In genomic region chr9:125190371-125190801, GRCh38 we compare ENCODE assay signal across 8 cellular contexts. TPM values are rescaled to one million over a fixed set of nuclear protein-coding genes. Genes with fewer than 3 reads are reported as not detected.
A peak's percentile ranks its signal among the peaks of the same experiment; 100 is the strongest.
DNase-seq lines count a peak whose midpoint lies in the region; TF ChIP-seq lines count a peak whose summit lies in the region.

No MANE protein-coding gene starts in this region.

- H3K4me1 ChIP-seq in fibroblast of lung (ENCODE audit: control insufficient read depth, extremely low read depth, insufficient read depth, low read length), result no peaks in the 10 kb centered on the region
- H3K4me1 ChIP-seq in prostate gland (replicated peaks), result no peaks in the 10 kb centered on the region

- H3K27me3 Mint-ChIP-seq in activated CD4-positive, alpha-beta memory T cell treated with anti-CD3 and anti-CD28 coated beads for 36 hours, result no peaks in the 10 kb centered on the region

- no peak for TF ChIP-seq CTCF in fibroblast of lung (conservative IDR thresholded peaks at IDR 0.05 in 1 of 2, IDR thresholded peaks at IDR 0.05 in 1 of 2; ENCODE audit: low read depth in 1 of 2, low read length in 2 of 2)
- no peak for TF ChIP-seq CTCF in prostate gland (IDR thresholded peaks at IDR 0.05)

- 50% methylated on average over 13 of the region's 13 CpGs for WGBS in prostate gland

- H3K9me3 Mint-ChIP-seq in activated CD4-positive, alpha-beta memory T cell treated with anti-CD3 and anti-CD28 coated beads for 36 hours, result no peaks in the 10 kb centered on the region

- peaks cover 58% of the 10 kb centered on the region for H3K4me1 Mint-ChIP-seq in activated CD4-positive, alpha-beta memory T cell treated with anti-CD3 and anti-CD28 coated beads for 36 hours (ENCODE audit: low read depth)

- CTCF ChIA-PET in activated CD4-positive, alpha-beta memory T cell treated with anti-CD3 and anti-CD28 coated beads for 36 hours (lab: Charles Lee), result interaction anchor here (0.8 to 1.4 kb wide), 4 partner anchors 9 to 71 kb away, joined by 3 to 4 read pairs (median 4); partner anchors contain the start of genes GAPVD1 and HSPA5

- POLR2A ChIA-PET in activated CD4-positive, alpha-beta memory T cell treated with anti-CD3 and anti-CD28 coated beads for 36 hours (lab: Charles Lee), result interaction anchor here (1.3 to 1.4 kb wide), 2 partner anchors 9 to 51 kb away, joined by 8 to 15 read pairs; partner anchors contain the start of genes HSPA5 and RABEPK

- H3K27me3 ChIP-seq in fibroblast of lung (ENCODE audit: control insufficient read depth, insufficient read depth, low read length) (no peaks in the 10 kb centered on the region), prostate gland (replicated peaks; ENCODE audit: insufficient read depth) (no peaks in the 10 kb centered on the region)

- H3K36me3 ChIP-seq in fibroblast of lung (ENCODE audit: control insufficient read depth, insufficient read depth, low read length) (no peaks in the 10 kb centered on the region), prostate gland (no peaks in the 10 kb centered on the region)

- no peaks in the 10 kb centered on the region for H3K9me3 ChIP-seq in fibroblast of lung (ENCODE audit: control insufficient read depth, insufficient read depth, low read depth, low read length)
- no peaks in the 10 kb centered on the region for H3K9me3 ChIP-seq in prostate gland

- H3K79me2 ChIP-seq in fibroblast of lung (ENCODE audit: control insufficient read depth, insufficient read depth, low read length), result peaks cover 41% of the 10 kb centered on the region

- peak overlapping the region; percentile 95 for H3K27ac Mint-ChIP-seq in activated CD4-positive, alpha-beta memory T cell treated with anti-CD3 and anti-CD28 coated beads for 36 hours

- no peaks in the 10 kb centered on the region for H3K36me3 Mint-ChIP-seq in activated CD4-positive, alpha-beta memory T cell treated with anti-CD3 and anti-CD28 coated beads for 36 hours

- H3K4me2 ChIP-seq in fibroblast of lung (ENCODE audit: extremely low read depth, insufficient read depth, low read length), result peak overlapping the region; percentile 78

- peak overlapping the region; percentile 97 for H3K4me3 Mint-ChIP-seq in activated CD4-positive, alpha-beta memory T cell treated with anti-CD3 and anti-CD28 coated beads for 36 hours

- H3K9ac ChIP-seq in fibroblast of lung (ENCODE audit: insufficient read depth, low read length), result no peak overlapping the region

- H3K4me3 ChIP-seq in fibroblast of lung (replicated peaks in 1 of 4; ENCODE audit: control extremely low read depth in 1 of 4, insufficient read depth in 1 of 4, low read depth in 3 of 4, low read length in 4 of 4) (peak overlapping the region; percentile 73 to 99 (median 84)), prostate gland (peak overlapping the region; percentile 86 to 88)

- peak overlapping the region; percentile 85 for H2AFZ ChIP-seq in fibroblast of lung (ENCODE audit: low read length)

- intact Hi-C loops in activated CD4-positive, alpha-beta memory T cell treated with anti-CD3 and anti-CD28 coated beads for 36 hours (cut with micrococcal nuclease), result loop anchor here (5.0 kb wide), 1 partner anchor 418 kb away; the partner anchor contains the start of gene NR6A1
- intact Hi-C loops in prostate gland (cut with DNase I), result loop anchor here (5.0 kb wide), 1 partner anchor 248 kb away; the partner anchor contains the start of gene GOLGA1

- DNase-seq in activated T-cell treated with anti-CD3 and anti-CD28 coated beads, Interleukin-2, amount 50 U/mL, for 1 hour, result peak; percentile 32
- no peak for DNase-seq in activated T-cell treated with anti-CD3 and anti-CD28 coated beads for 4 hours
- peak; percentile 48 for DNase-seq in activated CD4-positive, alpha-beta memory T cell treated with anti-CD3 and anti-CD28 coated beads for 36 hours
- DNase-seq in fibroblast of lung (ENCODE audit: low read depth in 2 of 2), result peak in 1 of 2 donors; percentile 21
- DNase-seq in prostate gland (ENCODE audit: low spot score), result no peak
- no peak for DNase-seq in middle frontal gyrus (ENCODE audit: extremely low spot score, low spot score)
- DNase-seq in T1000 (lab: John Stamatoyannopoulos, UW), result no peak
- DNase-seq in SW480 (ENCODE audit: low spot score), result no peak

- no peak for TF ChIP-seq POLR2A in prostate gland (IDR thresholded peaks at IDR 0.05)

- H3K27ac ChIP-seq in fibroblast of lung (ENCODE audit: insufficient read depth, low read length) (peak overlapping the region; percentile 92), prostate gland (peak overlapping the region; percentile 82 to 85)

- no peaks in the 10 kb centered on the region for H4K20me1 ChIP-seq in fibroblast of lung (ENCODE audit: control insufficient read depth, extremely low read depth, insufficient read depth, low read length)

RNA-seq across cellular contexts. Expression of gene PPP6C, which starts 0.8 kb away (rescaled TPM):
- total RNA-seq in activated CD4-positive, alpha-beta memory T cell treated with anti-CD3 and anti-CD28 coated beads for 36 hours, result 10 to 100 TPM; 46.7 to 47.4 TPM
- total RNA-seq in fibroblast of lung (11.6 and 12.7 TPM in 2 replicates), prostate gland (10 to 100 TPM; 28.8 to 34.1 TPM)
- 37.1 and 47.9 TPM in 2 replicates for polyA plus RNA-seq in fibroblast of lung
- polyA plus RNA-seq in fibroblast of lung (2012), result 22.1 and 24.2 TPM in 2 replicates
- 3.4 and 7.2 TPM in 2 replicates for polyA minus RNA-seq in fibroblast of lung (ENCODE audit: low replicate concordance)

RNA-seq across cellular contexts. Expression of gene RABEPK, which starts 10.0 kb away (rescaled TPM):
- 10 to 100 TPM; 20.7 to 21.9 TPM for total RNA-seq in activated CD4-positive, alpha-beta memory T cell treated with anti-CD3 and anti-CD28 coated beads for 36 hours
- total RNA-seq in fibroblast of lung, result 37.3 and 37.8 TPM in 2 replicates
- 29.8 and 32.6 TPM in 2 replicates for polyA plus RNA-seq in fibroblast of lung
- polyA plus RNA-seq in fibroblast of lung (2012), result 30.5 and 34.4 TPM in 2 replicates
- 14.3 and 27.3 TPM in 2 replicates for polyA minus RNA-seq in fibroblast of lung (ENCODE audit: low replicate concordance)
- total RNA-seq in prostate gland, result 10 to 100 TPM; 13.3 to 14.2 TPM

RNA-seq across cellular contexts. Expression of gene SCAI, which starts 47.1 kb away (rescaled TPM):
- total RNA-seq in activated CD4-positive, alpha-beta memory T cell treated with anti-CD3 and anti-CD28 coated beads for 36 hours, result 10 to 100 TPM in 1 of 2 experiments, 1 to 10 TPM in 1; 9.0 to 10.8 TPM
- total RNA-seq in fibroblast of lung, result 6.9 and 9.7 TPM in 2 replicates
- 5.4 and 5.8 TPM in 2 replicates for polyA plus RNA-seq in fibroblast of lung
- 2.6 and 3.5 TPM in 2 replicates for polyA plus RNA-seq in fibroblast of lung (2012)
- polyA minus RNA-seq in fibroblast of lung (ENCODE audit: low replicate concordance), result 1.0 and 3.6 TPM in 2 replicates
- 1 to 10 TPM; 3.4 to 8.6 TPM for total RNA-seq in prostate gland

RNA-seq across cellular contexts. Expression of gene HSPA5, which starts 50.8 kb away (rescaled TPM):
- total RNA-seq in activated CD4-positive, alpha-beta memory T cell treated with anti-CD3 and anti-CD28 coated beads for 36 hours, result 100 to 1,000 TPM; 169 to 170 TPM
- total RNA-seq in fibroblast of lung (193 and 339 TPM in 2 replicates), prostate gland (100 to 1,000 TPM; 215 to 303 TPM)
- polyA plus RNA-seq in fibroblast of lung, result 482 and 558 TPM in 2 replicates
- polyA plus RNA-seq in fibroblast of lung (2012), result 449 and 587 TPM in 2 replicates
- polyA minus RNA-seq in fibroblast of lung (ENCODE audit: low replicate concordance), result 122 and 124 TPM in 2 replicates

Comparison
In these comparisons a context has a peak if more than half of its experiments do, and no peak if none do; other contexts are left out.
1. DNase-seq: peak in activated T-cell treated with anti-CD3 and anti-CD28 coated beads, Interleukin-2, amount 50 U/mL, for 1 hour (single experiment) and activated CD4-positive, alpha-beta memory T cell treated with anti-CD3 and anti-CD28 coated beads for 36 hours (single experiment); none in activated T-cell treated with anti-CD3 and anti-CD28 coated beads for 4 hours (single experiment), prostate gland (single experiment), middle frontal gyrus (single experiment), T1000 (single experiment) and SW480 (single experiment).